In the genomic region with DNA sequence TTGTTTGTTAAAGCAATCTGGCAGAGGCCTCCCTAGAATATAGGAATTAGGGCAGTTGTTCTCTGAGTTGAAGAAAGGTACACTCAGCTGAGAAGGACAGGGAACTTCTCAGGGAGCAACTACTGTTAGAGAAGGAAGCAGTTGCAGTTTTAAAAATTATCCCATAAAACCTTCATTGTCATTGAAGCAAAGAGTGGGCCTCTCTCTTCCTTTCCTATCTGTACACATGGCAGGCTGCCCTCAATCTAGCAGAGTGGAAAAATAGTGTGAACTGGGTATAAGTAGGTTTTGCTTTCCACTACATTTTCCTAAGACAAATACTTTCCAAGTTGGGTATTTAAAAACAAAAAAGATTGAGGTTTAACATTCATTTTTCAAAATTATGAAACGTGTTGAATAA, we compare ENCODE assay signal across 9 cellular contexts.
DNase-seq lines count a peak whose midpoint lies in the region; ATAC-seq and TF ChIP-seq lines count a peak whose summit lies in the region.
"Had no signal": no experiment of that assay in that cellular context is flagged by ENCODE, and none has a peak within 500 bp of the region (broad histone marks: within the 10 kb centered on the region; RNA-seq: fewer than 3 reads in every experiment).

No MANE protein-coding gene starts in this region.

- H3K27ac ChIP-seq in mammary epithelial cell (ENCODE audit: insufficient read depth, low read depth, low read length) (no peak overlapping the region), VCaP (peak overlapping the region; percentile 0; the same call in 1 of the 2 replicates), left ventricle myocardium inferior (replicated peaks) (peak overlapping the region; percentile 16), subcutaneous abdominal adipose tissue (ENCODE audit: low read depth, low read length) (peak overlapping the region; percentile 2), transverse colon (peak overlapping the region in 2 of 4 donors; percentile 3 to 16)

- in situ Hi-C loops in mammary epithelial cell (cut with MboI; ENCODE audit: low sequenced_read_pairs in 2 of 2) (no loop called here), transverse colon (cut with MboI; ENCODE audit: low pct_ligation_motif_present in 1 of 4, low pct_unique_long_range_greater_than_20kb in 1 of 4, low sequenced_read_pairs in 3 of 4) (no loop called here)

- POLR2A ChIA-PET in MCF 10A (lab: Yijun Ruan, JAX): interaction anchor here (0.8 to 1.5 kb wide), 3 partner anchors 12 to 73 kb away, joined by 3 to 4 read pairs (median 4); no protein-coding TSS in a partner anchor

- intact Hi-C loops in MCF 10A (cut with micrococcal nuclease): no loop called here
- intact Hi-C loops in mammary epithelial cell (cut with micrococcal nuclease): no loop called here
- intact Hi-C loops in left ventricle myocardium inferior (cut with micrococcal nuclease): no loop called here
- intact Hi-C loops in transverse colon (cut with DNase I; ENCODE audit: low total_unique reads): no loop called here

- H3K9me3 Mint-ChIP-seq in MCF 10A (ENCODE audit: unreplicated experiment): no peaks in the 10 kb centered on the region

- no peaks in the 10 kb centered on the region for H3K4me1 ChIP-seq in mammary epithelial cell (ENCODE audit: insufficient read depth, low read length)
- peaks cover 57% of the 10 kb centered on the region for H3K4me1 ChIP-seq in left ventricle myocardium inferior
- peaks cover 0 to 17% (median 9%) of the 10 kb centered on the region in 5 donors for H3K4me1 ChIP-seq in subcutaneous abdominal adipose tissue (ENCODE audit: control insufficient read depth in 5 of 5, insufficient read depth in 5 of 5, low read length in 5 of 5)
- peaks cover 7 to 17% (median 11%) of the 10 kb centered on the region in 4 donors for H3K4me1 ChIP-seq in transverse colon

- H3K79me2 ChIP-seq in mammary epithelial cell (ENCODE audit: insufficient read depth, low read length): no peaks in the 10 kb centered on the region

- H3K36me3 ChIP-seq in mammary epithelial cell (ENCODE audit: insufficient read depth, low read length): no peaks in the 10 kb centered on the region
- peaks cover 31% of the 10 kb centered on the region for H3K36me3 ChIP-seq in left ventricle myocardium inferior
- H3K36me3 ChIP-seq in subcutaneous abdominal adipose tissue (ENCODE audit: control insufficient read depth in 5 of 5, insufficient read depth in 5 of 5, low read length in 5 of 5): peaks cover 0 to 22% (median 10%) of the 10 kb centered on the region in 5 donors
- no peaks in the 10 kb centered on the region for H3K36me3 ChIP-seq in transverse colon

- H3K4me2 ChIP-seq in mammary epithelial cell (ENCODE audit: insufficient read depth, low read depth, low read length): no peak overlapping the region

- no peaks in the 10 kb centered on the region for H4K20me1 ChIP-seq in mammary epithelial cell (ENCODE audit: insufficient read depth, low read length)

- H3K4me3 ChIP-seq in mammary epithelial cell (replicated peaks in 1 of 3; ENCODE audit: insufficient read depth in 1 of 3, low read depth in 2 of 3, low read length in 3 of 3) (no peak overlapping the region), left ventricle myocardium inferior (no peak overlapping the region), subcutaneous abdominal adipose tissue (ENCODE audit: low read depth in 1 of 5, low read length in 5 of 5) (no peak overlapping the region), transverse colon (no peak overlapping the region)

- H3K4me3 Mint-ChIP-seq in MCF 10A (ENCODE audit: unreplicated experiment): no peak overlapping the region

- dilution Hi-C loops in mammary epithelial cell (cut with HindIII; ENCODE audit: low sequenced_read_pairs): no loop called here

- no peak overlapping the region for H2AFZ ChIP-seq in mammary epithelial cell (ENCODE audit: low read depth, low read length)

- H3K9ac ChIP-seq in mammary epithelial cell (ENCODE audit: insufficient read depth, low read length) (no peak overlapping the region), subcutaneous abdominal adipose tissue (ENCODE audit: low read length in 5 of 5) (no peak overlapping the region)

- no peak for ATAC-seq in GM19324 (IDR thresholded peaks at IDR 0.05; ENCODE audit: low FRiP score, unreplicated experiment)

- H3K27me3 ChIP-seq in mammary epithelial cell (ENCODE audit: insufficient read depth, low read length) (no peaks in the 10 kb centered on the region), left ventricle myocardium inferior (ENCODE audit: low read depth) (no peaks in the 10 kb centered on the region), subcutaneous abdominal adipose tissue (ENCODE audit: control insufficient read depth in 5 of 5, insufficient read depth in 4 of 5, low read length in 5 of 5) (no peaks in the 10 kb centered on the region), transverse colon (no peaks in the 10 kb centered on the region)

- CTCF ChIA-PET in MCF 10A (lab: Yijun Ruan, JAX) (interaction anchor here (1.0 to 2.6 kb wide), 5 partner anchors 10 to 95 kb away, joined by 3 to 26 read pairs (median 12); no protein-coding TSS in a partner anchor), mammary epithelial cell (lab: Charles Lee; ENCODE audit: low non-redundant PET) (no interaction called here)

- H3K27me3 Mint-ChIP-seq in MCF 10A (ENCODE audit: insufficient read depth, unreplicated experiment): no peaks in the 10 kb centered on the region

- no peaks in the 10 kb centered on the region for H3K9me3 ChIP-seq in mammary epithelial cell (replicated peaks; ENCODE audit: insufficient read depth, low read length)
- H3K9me3 ChIP-seq in left ventricle myocardium inferior (replicated peaks): peaks cover 8% of the 10 kb centered on the region
- no peaks in the 10 kb centered on the region for H3K9me3 ChIP-seq in subcutaneous abdominal adipose tissue (ENCODE audit: control insufficient read depth in 5 of 5, low read length in 5 of 5)
- H3K9me3 ChIP-seq in transverse colon: no peaks in the 10 kb centered on the region

- H3K27ac Mint-ChIP-seq in MCF 10A (ENCODE audit: low read depth, unreplicated experiment): peak overlapping the region; percentile 42

- no peaks in the 10 kb centered on the region for H3K4me1 Mint-ChIP-seq in MCF 10A (ENCODE audit: insufficient read depth, unreplicated experiment)

- TF ChIP-seq POLR2A in transverse colon (IDR thresholded peaks at IDR 0.05): no peak

- H3K36me3 Mint-ChIP-seq in MCF 10A (ENCODE audit: insufficient read depth, unreplicated experiment): peaks cover 42% of the 10 kb centered on the region

- TF ChIP-seq CTCF in MCF 10A (IDR thresholded peaks at IDR 0.05; ENCODE audit: unreplicated experiment) (no peak), mammary epithelial cell (conservative IDR thresholded peaks at IDR 0.05 in 1 of 2, IDR thresholded peaks at IDR 0.05 in 1 of 2; ENCODE audit: extremely low read depth in 1 of 2, insufficient read depth in 1 of 2, low read depth in 1 of 2, low read length in 2 of 2) (no peak), VCaP (conservative IDR thresholded peaks at IDR 0.05) (no peak), left ventricle myocardium inferior (IDR thresholded peaks at IDR 0.05; ENCODE audit: borderline replicate concordance) (no peak), transverse colon (IDR thresholded peaks at IDR 0.05) (no peak)

- TF ChIP-seq EP300 in transverse colon (IDR thresholded peaks at IDR 0.05; ENCODE audit: low read depth): no peak

- BruUV-seq in MCF 10A (replicated peaks; lab: Mats Ljungman, UMichigan) (no TSS peak), mammary epithelial cell (replicated peaks; lab: Mats Ljungman, UMichigan) (no TSS peak)

- 40% methylated on average over 1 of the region's 1 CpG for WGBS in mammary epithelial cell (ENCODE audit: low coverage, missing lambda C conversion rate)
- WGBS in transverse colon (ENCODE audit: low coverage in 1 of 2), 2 donors: 20 to 31% methylated on average over 1 of the region's 1 CpG

- no peak for DNase-seq in MCF 10A (ENCODE audit: unreplicated experiment)
- no peak for DNase-seq in mammary epithelial cell
- DNase-seq in left ventricle myocardium inferior: no peak
- no peak for DNase-seq in transverse colon
- no peak for DNase-seq in activated effector memory CD4-positive, alpha-beta T cell treated with anti-CD3 and anti-CD28 coated beads, Interleukin-2, amount 50 U/mL, for 16 hours
- DNase-seq: erythroblast had no signal
